In the genomic region with DNA sequence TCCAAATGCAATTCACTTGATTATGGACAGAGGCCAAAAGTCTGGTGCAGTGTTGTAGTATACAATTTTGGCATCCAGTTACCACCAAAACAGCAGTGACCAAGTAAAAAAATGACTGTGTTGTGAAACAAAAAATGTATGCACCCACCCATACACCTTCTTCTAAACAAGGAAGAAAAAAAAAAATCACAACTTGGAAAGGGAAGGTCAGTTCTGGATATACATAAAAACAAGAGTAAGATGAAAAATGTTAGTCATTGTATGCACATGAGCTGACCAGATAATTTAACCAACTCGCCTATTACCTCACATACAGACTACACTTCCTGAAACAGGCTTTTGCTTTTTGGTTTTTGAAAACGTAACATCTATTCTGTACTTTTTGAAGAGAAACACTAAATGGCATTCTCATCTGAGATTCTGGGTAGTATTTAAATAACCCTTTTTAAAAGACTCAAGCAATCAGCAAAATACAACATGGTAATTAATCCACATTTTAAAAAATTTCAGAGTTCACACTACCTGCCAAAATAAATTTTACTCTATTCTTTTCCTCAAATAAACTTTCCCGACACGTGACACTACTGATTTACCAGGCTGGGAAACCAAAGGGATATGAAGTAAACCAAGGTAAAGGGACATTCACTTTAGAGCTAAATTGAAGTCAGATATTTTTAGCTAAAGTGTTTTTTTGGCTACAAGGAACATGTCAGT, we compare ENCODE assay signal across 8 cellular contexts. TPM values are rescaled to one million over a fixed set of nuclear protein-coding genes. Genes with fewer than 3 reads are reported as not detected.
DNase-seq lines count a peak whose midpoint lies in the region; ATAC-seq and TF ChIP-seq lines count a peak whose summit lies in the region.

No MANE protein-coding gene starts in this region.

- H3K27ac ChIP-seq in PC-9 (peak overlapping the region; percentile 64), endodermal cell (ENCODE audit: low read depth, low read length) (no peak overlapping the region), sigmoid colon (peak overlapping the region; percentile 92 to 96 (median 95))

- no peaks in the 10 kb centered on the region for H3K27me3 ChIP-seq in PC-9 (ENCODE audit: insufficient read depth, low read depth)
- H3K27me3 ChIP-seq in endodermal cell (ENCODE audit: control insufficient read depth, insufficient read depth, low read length, poor library complexity, severe bottlenecking), result no peaks in the 10 kb centered on the region
- H3K27me3 ChIP-seq in sigmoid colon, result no peaks in the 10 kb centered on the region

- H4K20me1 ChIP-seq in PC-9 (ENCODE audit: insufficient read depth), result no peaks in the 10 kb centered on the region

- TF ChIP-seq CTCF in PC-9 (conservative IDR thresholded peaks at IDR 0.05) (no peak), endodermal cell (conservative IDR thresholded peaks at IDR 0.05) (no peak), sigmoid colon (IDR thresholded peaks at IDR 0.05) (no peak)

- TF ChIP-seq POLR2A in sigmoid colon (IDR thresholded peaks at IDR 0.05), result no peak

- H3K79me2 ChIP-seq in PC-9 (ENCODE audit: low read depth), result peaks cover 55% of the 10 kb centered on the region

- TF ChIP-seq EP300 in sigmoid colon (IDR thresholded peaks at IDR 0.05), result no peak

- H3F3A ChIP-seq in PC-9 (ENCODE audit: insufficient read depth, low read depth), result peaks cover 13% of the 10 kb centered on the region; the same call in 1 of the 2 replicates

- no peaks in the 10 kb centered on the region for H3K9me2 ChIP-seq in PC-9 (ENCODE audit: insufficient read depth)

- H2AFZ ChIP-seq in PC-9, result no peak overlapping the region

- no TSS peak for BruUV-seq in PC-9 (replicated peaks; lab: Mats Ljungman, UMichigan)

- CTCF ChIA-PET in PC-9 (lab: Charles Lee), result interaction anchor here (0.7 to 0.9 kb wide), 2 partner anchors 37 to 180 kb away, joined by 3 read pairs; no protein-coding TSS in a partner anchor

- DNase-seq in NCI-H1694 treated with DMSO at 0.1 percent for 48 hours (lab: John Stamatoyannopoulos, UW), result peak; percentile 39
- no peak for DNase-seq in NCI-H1694 (lab: John Stamatoyannopoulos, UW)
- peak in 1 of 2 experiments; percentile 52 for DNase-seq in PC-9
- DNase-seq in endodermal cell, result no peak
- DNase-seq in sigmoid colon, result no peak
- DNase-seq in activated effector memory CD4-positive, alpha-beta T cell treated with Interleukin-2 at 50 U/mL for 16 hours, result no peak
- no peak for DNase-seq in midbrain (lab: John Stamatoyannopoulos, UW)

- POLR2A ChIA-PET in PC-9 (lab: Charles Lee; ENCODE audit: unreplicated experiment), result interaction anchor here (0.6 to 0.7 kb wide), 3 partner anchors 34 to 195 kb away, joined by 3 to 5 read pairs (median 3); no protein-coding TSS in a partner anchor

- H3K27me3 Mint-ChIP-seq in endodermal cell (ENCODE audit: insufficient read depth), result no peaks in the 10 kb centered on the region

- ATAC-seq in HG03457 (IDR thresholded peaks at IDR 0.05; ENCODE audit: unreplicated experiment), result no peak

- peak overlapping the region; percentile 87 for H3K4me2 ChIP-seq in PC-9

- no peak overlapping the region for H3K27ac Mint-ChIP-seq in endodermal cell

- peaks cover 3% of the 10 kb centered on the region for H3K36me3 Mint-ChIP-seq in endodermal cell (ENCODE audit: low read depth)

- WGBS in endodermal cell (ENCODE audit: insufficient coverage in 1 of 2, insufficient read length in 1 of 2), 2 experiments, result 86 to 100% methylated on average over 1 to 4 of the region's 4 CpGs
- WGBS in sigmoid colon, 2 donors, result 8 to 25% methylated on average over 4 of the region's 4 CpGs

- H3K36me3 ChIP-seq in PC-9 (ENCODE audit: low read depth) (no peaks in the 10 kb centered on the region), endodermal cell (ENCODE audit: control insufficient read depth, insufficient read depth, low read length) (no peaks in the 10 kb centered on the region), sigmoid colon (no peaks in the 10 kb centered on the region)

- peak overlapping the region; percentile 97; the same call in 1 of the 2 replicates for H3K4me3 ChIP-seq in PC-9
- H3K4me3 ChIP-seq in endodermal cell (ENCODE audit: low read length), result peak overlapping the region; percentile 96
- peak overlapping the region; percentile 2 to 77 (median 40) for H3K4me3 ChIP-seq in sigmoid colon

- H3K9me3 Mint-ChIP-seq in endodermal cell, result peaks cover 3% of the 10 kb centered on the region

- peaks cover 29% of the 10 kb centered on the region for H3K4me1 ChIP-seq in PC-9 (replicated peaks; ENCODE audit: insufficient read depth)
- H3K4me1 ChIP-seq in endodermal cell (ENCODE audit: control insufficient read depth, insufficient read depth, low read length), result no peaks in the 10 kb centered on the region
- H3K4me1 ChIP-seq in sigmoid colon, result peaks cover 0 to 51% (median 35%) of the 10 kb centered on the region in 4 donors

- peak overlapping the region; percentile 13 for H3K9ac ChIP-seq in endodermal cell (ENCODE audit: extremely low read depth, low read length, poor library complexity, severe bottlenecking)

- intact Hi-C loops in PC-9 (cut with micrococcal nuclease; ENCODE audit: unreplicated experiment) (loop anchor here (1.0 to 5.0 kb wide), 2 partner anchors 39 to 179 kb away; no protein-coding TSS in a partner anchor), sigmoid colon (cut with DNase I) (no loop called here)

- peak overlapping the region; percentile 94 for H3K4me3 Mint-ChIP-seq in endodermal cell

- H3K4me1 Mint-ChIP-seq in endodermal cell, result peaks cover 18% of the 10 kb centered on the region

- H3K9me3 ChIP-seq in PC-9 (ENCODE audit: insufficient read depth, low read depth) (no peaks in the 10 kb centered on the region), endodermal cell (ENCODE audit: control insufficient read depth, low read length) (no peaks in the 10 kb centered on the region), sigmoid colon (no peaks in the 10 kb centered on the region)

RNA-seq across cellular contexts. Expression of gene GPCPD1, which starts 2.2 kb away (rescaled TPM):
- 12.8 and 24.2 TPM in 2 replicates for total RNA-seq in PC-9 (2021)
- 10 to 100 TPM; 19.9 to 28.5 TPM for total RNA-seq in endodermal cell
- 26.7 TPM for polyA plus RNA-seq in endodermal cell (2013, experiment 1 of 2)
- 22.1 TPM for polyA plus RNA-seq in endodermal cell (2013, experiment 2 of 2)
- total RNA-seq in sigmoid colon, result 10 to 100 TPM; 15.2 to 22.1 (median 15.8) TPM
- polyA plus RNA-seq in sigmoid colon, result 10 to 100 TPM in 1 of 3 donors, 1 to 10 TPM in 2; 6.0 to 17.0 (median 6.9) TPM

Comparison
In these comparisons a context has a peak if more than half of its experiments do, and no peak if none do; other contexts are left out.
1. H3K4me3 ChIP-seq: peak in every context shown above with its lines; median percentile 97 in PC-9; 96 in endodermal cell; 40 in sigmoid colon.